In genomic region chr16:67936124-67936875, GRCh38 we compare ENCODE assay signal across 8 cellular contexts. TPM values are rescaled to one million over a fixed set of nuclear protein-coding genes. Genes with fewer than 3 reads are reported as not detected.
A peak's percentile ranks its signal among the peaks of the same experiment; 100 is the strongest.
DNase-seq lines count a peak whose midpoint lies in the region; ATAC-seq and TF ChIP-seq lines count a peak whose summit lies in the region.

TSS of gene PSMB10 (minus strand) at chr16:67936850. CDS start at chr16:67936749, 101 bp downstream.

- peak; percentile 89 for DNase-seq in activated CD8-positive, alpha-beta memory T cell treated with anti-CD3 and anti-CD28 coated beads for 24 hours
- no peak for DNase-seq in activated CD8-positive, alpha-beta memory T cell treated with anti-CD3 and anti-CD28 coated beads, Interleukin-2, amount 50 U/mL, for 4 hours
- DNase-seq in HPDE6-E6E7 (ENCODE audit: extremely low spot score) (peak; percentile 80), left lung (peak in 1 of 2 donors; percentile 84), NCI-H2081 treated with DMSO at 0.1 percent for 48 hours (lab: John Stamatoyannopoulos, UW) (no peak)
- DNase-seq in stimulated activated CD4-positive, alpha-beta T cell treated with anti-CD3 and anti-CD28 coated beads, Interleukin-4, amount 100 ng/mL, for 24 hours, result peak; percentile 57

- ATAC-seq in left lung, result peak; percentile 59

- H3K27me3 Mint-ChIP-seq in dendritic cell treated with granulocyte-macrophage colony-stimulating factor and Interleukin-4, amounts not matched to agents 40 ng/mL and 50 ng/mL, for 4 days, result no peaks in the 10 kb centered on the region

- H3K36me3 Mint-ChIP-seq in dendritic cell treated with granulocyte-macrophage colony-stimulating factor and Interleukin-4, amounts not matched to agents 40 ng/mL and 50 ng/mL, for 4 days (ENCODE audit: low read depth), result peaks cover 68% of the 10 kb centered on the region

- H3K9me3 ChIP-seq in left lung, result no peaks in the 10 kb centered on the region

- H3K4me3 ChIP-seq in left lung, result peak within 1 kb of the TSS; percentile 70 to 97

- peak within 1 kb of the TSS; percentile 91 for H3K27ac Mint-ChIP-seq in dendritic cell treated with granulocyte-macrophage colony-stimulating factor and Interleukin-4, amounts not matched to agents 40 ng/mL and 50 ng/mL, for 4 days

- H3K4me1 Mint-ChIP-seq in dendritic cell treated with granulocyte-macrophage colony-stimulating factor and Interleukin-4, amounts not matched to agents 40 ng/mL and 50 ng/mL, for 4 days (ENCODE audit: low read depth), result peaks cover 37% of the 10 kb centered on the region

- no peak for TF ChIP-seq CTCF in VCaP (conservative IDR thresholded peaks at IDR 0.05)
- TF ChIP-seq CTCF in left lung (IDR thresholded peaks at IDR 0.05), result no peak

- peak within 1 kb of the TSS; percentile 83 for H3K4me3 Mint-ChIP-seq in dendritic cell treated with granulocyte-macrophage colony-stimulating factor and Interleukin-4, amounts not matched to agents 40 ng/mL and 50 ng/mL, for 4 days

- intact Hi-C loops in dendritic cell treated with granulocyte-macrophage colony-stimulating factor and Interleukin-4, amounts not matched to agents 40 ng/mL and 50 ng/mL, for 4 days (cut with micrococcal nuclease), result loop anchor here (5.0 to 10.0 kb wide), 3 partner anchors 61 to 119 kb away; partner anchors contain the start of gene EDC4
- intact Hi-C loops in left lung (cut with DNase I), result no loop called here

- H3K36me3 ChIP-seq in left lung, result peaks cover 0 to 57% of the 10 kb centered on the region in 2 donors

- peaks cover 7 to 25% of the 10 kb centered on the region in 2 donors for H3K4me1 ChIP-seq in left lung

- H3K27me3 ChIP-seq in left lung, result no peaks in the 10 kb centered on the region

- H3K9me3 Mint-ChIP-seq in dendritic cell treated with granulocyte-macrophage colony-stimulating factor and Interleukin-4, amounts not matched to agents 40 ng/mL and 50 ng/mL, for 4 days, result no peaks in the 10 kb centered on the region

- H3K27ac ChIP-seq in VCaP (peak within 1 kb of the TSS; percentile 85), left lung (peak within 1 kb of the TSS; percentile 91 to 97)

RNA-seq across cellular contexts. Expression of gene PSMB10, which starts in this region (rescaled TPM):
- 10 to 100 TPM; 59.7 to 76.8 TPM for total RNA-seq in left lung

Comparison
In these comparisons a context has a peak if more than half of its experiments do, and no peak if none do; other contexts are left out.
1. DNase-seq: peak in activated CD8-positive, alpha-beta memory T cell treated with anti-CD3 and anti-CD28 coated beads for 24 hours (single experiment), HPDE6-E6E7 (single experiment) and stimulated activated CD4-positive, alpha-beta T cell treated with anti-CD3 and anti-CD28 coated beads, Interleukin-4, amount 100 ng/mL, for 24 hours (single experiment); none in activated CD8-positive, alpha-beta memory T cell treated with anti-CD3 and anti-CD28 coated beads, Interleukin-2, amount 50 U/mL, for 4 hours (single experiment) and NCI-H2081 treated with DMSO at 0.1 percent for 48 hours (single experiment).